10 cellular contexts compared by ENCODE assay signal in the genomic region with DNA sequence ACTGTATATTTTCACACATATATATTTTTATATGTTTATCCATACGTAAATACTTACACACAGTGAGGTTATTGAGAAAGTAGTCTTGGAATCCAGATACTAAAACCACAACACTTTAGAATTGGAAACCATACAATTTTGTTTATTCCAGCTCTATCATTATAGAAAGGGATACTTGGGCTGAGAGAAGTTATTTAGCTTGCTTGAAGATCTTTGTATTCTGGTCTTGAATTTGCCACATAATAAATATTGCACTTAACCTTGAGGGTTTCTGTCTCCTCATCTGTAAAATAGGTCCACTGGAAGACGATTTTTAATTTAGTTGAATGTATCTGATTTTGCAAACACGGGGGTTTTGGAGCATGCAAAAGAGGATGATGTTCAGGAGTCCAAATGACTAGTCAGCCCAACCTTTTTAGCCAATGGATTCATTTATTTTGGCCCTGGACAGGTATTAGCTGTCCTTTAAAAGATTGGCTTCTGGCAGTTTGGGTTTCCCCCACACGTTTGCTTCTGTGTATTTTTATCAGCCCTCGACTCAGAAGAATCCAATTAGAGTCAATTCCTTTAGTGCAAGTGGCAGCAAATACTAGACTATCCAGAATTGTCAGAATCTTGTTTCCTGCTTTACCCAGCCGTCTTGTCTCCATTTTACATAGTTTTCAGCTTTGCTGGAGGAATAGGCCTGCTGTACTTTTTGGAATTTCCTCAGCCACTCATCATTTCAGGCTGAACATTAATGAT.
A peak's percentile ranks its signal among the peaks of the same experiment; 100 is the strongest.
DNase-seq lines count a peak whose midpoint lies in the region; ATAC-seq and TF ChIP-seq lines count a peak whose summit lies in the region.
"Had no signal": no experiment of that assay in that cellular context is flagged by ENCODE, and none has a peak within 500 bp of the region (broad histone marks: within the 10 kb centered on the region; RNA-seq: fewer than 3 reads in every experiment).

No MANE protein-coding gene starts in this region.

- POLR2A ChIA-PET in T-cell (lab: Charles Lee): interaction anchor here in 1 of 2 donors (0.6 kb wide), 1 partner anchor 226 kb away, joined by 3 read pairs; no protein-coding TSS in a partner anchor

- no peaks in the 10 kb centered on the region for H3K27me3 Mint-ChIP-seq in T-cell
- H3K27me3 Mint-ChIP-seq in progenitor cell of endocrine pancreas: no peaks in the 10 kb centered on the region

- no peak overlapping the region for H3K4me3 ChIP-seq in fibroblast of villous mesenchyme (ENCODE audit: low read depth, low read length)
- no peak overlapping the region for H3K4me3 ChIP-seq in subcutaneous abdominal adipose tissue (ENCODE audit: low read depth in 1 of 5, low read length in 5 of 5)

- H3K36me3 Mint-ChIP-seq in T-cell: no peaks in the 10 kb centered on the region
- H3K36me3 Mint-ChIP-seq in progenitor cell of endocrine pancreas (ENCODE audit: insufficient read depth): no peaks in the 10 kb centered on the region

- CTCF ChIA-PET in T-cell (lab: Charles Lee): interaction anchor here in 1 of 2 donors (0.7 kb wide), 1 partner anchor 252 kb away, joined by 3 read pairs; no protein-coding TSS in a partner anchor

- DNase-seq in activated CD8-positive, alpha-beta memory T cell treated with anti-CD3 and anti-CD28 coated beads for 24 hours: peak; percentile 42
- no peak for DNase-seq in activated CD8-positive, alpha-beta memory T cell treated with anti-CD3 and anti-CD28 coated beads, Interleukin-2, amount 50 U/mL, for 4 hours
- DNase-seq in T-cell (no peak), fibroblast of villous mesenchyme (ENCODE audit: low read depth) (peak; percentile 61), progenitor cell of endocrine pancreas (ENCODE audit: low spot score, unreplicated experiment) (no peak), glomerular visceral epithelial cell (ENCODE audit: extremely low spot score) (no peak)
- DNase-seq: activated naive CD4-positive, alpha-beta T cell treated with Interleukin-2 at 50 U/mL for 16 hours; NCI-H748 treated with DMSO at 0.1 percent for 48 hours had no signal

- peaks cover 0 to 56% (median 41%) of the 10 kb centered on the region in 5 donors for H3K4me1 ChIP-seq in subcutaneous abdominal adipose tissue (ENCODE audit: control insufficient read depth in 5 of 5, insufficient read depth in 5 of 5, low read length in 5 of 5)

- ATAC-seq in T-cell (replicated peaks in 1 of 4) (no peak), GM18858 (IDR thresholded peaks at IDR 0.05; ENCODE audit: unreplicated experiment) (no peak)

- H3K4me3 Mint-ChIP-seq in T-cell (peak overlapping the region in 1 of 3 donors; percentile 62), progenitor cell of endocrine pancreas (ENCODE audit: low read depth) (no peak overlapping the region)

- H3K4me1 Mint-ChIP-seq in T-cell (peaks cover 72 to 73% (median 73%) of the 10 kb centered on the region in 3 donors), progenitor cell of endocrine pancreas (ENCODE audit: low read depth) (peaks cover 46% of the 10 kb centered on the region)

- H3K9me3 Mint-ChIP-seq in T-cell (no peaks in the 10 kb centered on the region), progenitor cell of endocrine pancreas (ENCODE audit: low read depth) (no peaks in the 10 kb centered on the region)

- no peak overlapping the region for H3K9ac ChIP-seq in subcutaneous abdominal adipose tissue (ENCODE audit: low read length in 5 of 5)

- peak overlapping the region; percentile 61 for H3K27ac ChIP-seq in subcutaneous abdominal adipose tissue (ENCODE audit: low read depth, low read length)

- TF ChIP-seq CTCF in fibroblast of villous mesenchyme (IDR thresholded peaks at IDR 0.05; ENCODE audit: insufficient read depth, low read depth, low read length) (no peak), progenitor cell of endocrine pancreas (IDR thresholded peaks at IDR 0.05; ENCODE audit: unreplicated experiment) (no peak)

- H3K27me3 ChIP-seq in subcutaneous abdominal adipose tissue (ENCODE audit: control insufficient read depth in 5 of 5, insufficient read depth in 4 of 5, low read length in 5 of 5): no peaks in the 10 kb centered on the region

- H3K27ac Mint-ChIP-seq in T-cell: peak overlapping the region; percentile 73 to 74
- no peak overlapping the region for H3K27ac Mint-ChIP-seq in progenitor cell of endocrine pancreas

- no peaks in the 10 kb centered on the region for H3K36me3 ChIP-seq in subcutaneous abdominal adipose tissue (ENCODE audit: control insufficient read depth in 5 of 5, insufficient read depth in 5 of 5, low read length in 5 of 5)

- no peaks in the 10 kb centered on the region for H3K9me3 ChIP-seq in subcutaneous abdominal adipose tissue (ENCODE audit: control insufficient read depth in 5 of 5, low read length in 5 of 5)

Comparison
In these comparisons a context has a peak if more than half of its experiments do, and no peak if none do; other contexts are left out.
1. DNase-seq: peak in activated CD8-positive, alpha-beta memory T cell treated with anti-CD3 and anti-CD28 coated beads for 24 hours (single experiment) and fibroblast of villous mesenchyme (single experiment); none in activated CD8-positive, alpha-beta memory T cell treated with anti-CD3 and anti-CD28 coated beads, Interleukin-2, amount 50 U/mL, for 4 hours (single experiment), T-cell (0 of 34), progenitor cell of endocrine pancreas (single experiment) and glomerular visceral epithelial cell (single experiment).